29 cellular contexts compared by ENCODE assay signal in the genomic region with DNA sequence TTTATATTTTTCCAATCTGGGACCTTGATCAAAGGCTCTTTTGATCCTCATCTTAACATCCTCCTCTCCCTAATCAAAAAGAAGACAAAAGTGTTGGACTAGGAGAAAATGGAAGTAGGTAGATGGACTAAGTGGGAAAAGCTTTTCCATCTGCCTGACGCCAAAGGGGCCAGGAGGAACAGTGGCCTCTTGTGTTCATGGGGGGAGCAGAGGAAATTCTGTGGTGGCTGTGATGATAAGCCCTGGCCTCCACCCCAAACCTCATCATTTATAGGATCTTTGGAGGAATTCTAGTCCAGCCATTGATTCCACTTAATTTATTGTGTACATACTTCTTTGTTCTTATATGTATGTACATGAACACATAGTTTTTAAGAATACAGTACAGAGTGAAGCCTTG. TPM values are rescaled to one million over a fixed set of nuclear protein-coding genes. Genes with fewer than 3 reads are reported as not detected.
"Had no signal": no experiment of that assay in that cellular context is flagged by ENCODE, and none has a peak within 500 bp of the region (broad histone marks: within the 10 kb centered on the region; RNA-seq: fewer than 3 reads in every experiment).

No MANE protein-coding gene starts in this region.

- H3K36me3 ChIP-seq: cardiac muscle cell had no signal

- DNase-seq: activated B cell treated with CpG ODN at 0.5 μM for 24 hours; activated CD4-positive, alpha-beta memory T cell treated with anti-CD3 and anti-CD28 coated beads, Interleukin-2, amount 10 ng/mL, durations not matched to agents 7 days and 5 days; activated CD4-positive, alpha-beta T cell treated with anti-CD3 and anti-CD28 coated beads for 48 hours; activated CD4-positive, CD25-positive, alpha-beta regulatory T cell treated with anti-CD3 and anti-CD28 coated beads, Interleukin-2, amount 50 U/mL, for 72 hours; activated CD8-positive, alpha-beta memory T cell treated with anti-CD3 and anti-CD28 coated beads for 24 hours; activated CD8-positive, alpha-beta memory T cell treated with anti-CD3 and anti-CD28 coated beads, Interleukin-2, amount 10 ng/mL, durations not matched to agents 7 days and 5 days; activated CD8-positive, alpha-beta memory T cell treated with anti-CD3 and anti-CD28 coated beads, Interleukin-2, amount 50 U/mL, for 48 hours; activated effector memory CD4-positive, alpha-beta T cell treated with Interleukin-2 at 50 U/mL for 16 hours; activated naive CD4-positive, alpha-beta T cell treated with anti-CD3 and anti-CD28 coated beads, Interleukin-2, amount 10 ng/mL, durations not matched to agents 7 days and 5 days; activated naive CD8-positive, alpha-beta T cell treated with anti-CD3 and anti-CD28 coated beads, Interleukin-2, amount 50 U/mL, for 24 hours; activated T-cell treated with anti-CD3 and anti-CD28 coated beads, Interleukin-2, amount 50 U/mL, for 48 hours; aorta; MV-4-11; NCI-H1092; NCI-H1436 treated with DMSO at 0.1 percent for 48 hours; NCI-H1694 treated with DMSO at 0.1 percent for 48 hours; NCI-H2029; NCI-H345; NCI-H524 treated with DMSO at 0.1 percent for 48 hours; SIG-M5; SW 1271; T-helper 1 cell; T-helper 2 cell; T-helper 9 cell had no signal

- ATAC-seq: activated CD8-positive, alpha-beta memory T cell treated with anti-CD3 and anti-CD28 coated beads, Interleukin-2, amount 10 ng/mL, durations not matched to agents 7 days and 5 days; activated naive CD8-positive, alpha-beta T cell treated with anti-CD3 and anti-CD28 coated beads, Interleukin-2, amount 50 U/mL, for 24 hours; K562; Right ventricle myocardium inferior had no signal

- H3K27me3 ChIP-seq: cardiac muscle cell had no signal

- H3K4me3 ChIP-seq: cardiac muscle cell, K562 had no signal

- H3K27ac ChIP-seq: cardiac muscle cell, RWPE1, VCaP had no signal

RNA-seq across cellular contexts. Expression of gene ZNF365, which starts 21.7 kb away (rescaled TPM):
- total RNA-seq: activated B cell treated with CpG ODN at 0.5 μM for 24 hours; activated CD8-positive, alpha-beta memory T cell treated with anti-CD3 and anti-CD28 coated beads, Interleukin-2, amount 10 ng/mL, durations not matched to agents 7 days and 5 days; cardiac muscle cell; Right ventricle myocardium inferior had no signal
